ENCODE assay signal across 2 cellular contexts in genomic region chr1:150549496-150550221, GRCh38.
TF ChIP-seq lines count a peak whose summit lies in the region.

No MANE protein-coding gene starts in this region.

TF ChIP-seq in IMR-90, 13 proteins besides CTCF, POLR2A, EP300 and RAD21:
- no peak for TF ChIP-seq MAFK (IDR thresholded peaks at IDR 0.05; ENCODE audit: low read depth, low read length)
- no peak for TF ChIP-seq SMC3 (IDR thresholded peaks at IDR 0.05; ENCODE audit: low read depth, low read length)
- no peak for TF ChIP-seq BHLHE40 (IDR thresholded peaks at IDR 0.05; ENCODE audit: low read depth, low read length)
- TF ChIP-seq MXI1 (IDR thresholded peaks at IDR 0.05; ENCODE audit: borderline replicate concordance, low read depth, low read length): no peak
- TF ChIP-seq CHD1 (IDR thresholded peaks at IDR 0.05; ENCODE audit: low read depth, low read length): no peak
- TF ChIP-seq RFX5 (IDR thresholded peaks at IDR 0.05; ENCODE audit: low read depth, low read length): no peak
- no peak for TF ChIP-seq USF2 (IDR thresholded peaks at IDR 0.05; ENCODE audit: low read depth, low read length)
TF ChIP-seq in IMR-90: peak in this region for 0.

TF ChIP-seq in GM12891, 5 proteins besides CTCF, POLR2A, EP300 and RAD21:
- TF ChIP-seq POLR2AphosphoS5 (IDR thresholded peaks at IDR 0.05; ENCODE audit: low read depth, low read length): no peak
- no peak for TF ChIP-seq SPI1 (IDR thresholded peaks at IDR 0.05; ENCODE audit: low read depth, low read length)
- TF ChIP-seq POU2F2 (IDR thresholded peaks at IDR 0.05; ENCODE audit: low read depth, low read length): no peak
- TF ChIP-seq PAX5 (IDR thresholded peaks at IDR 0.05; ENCODE audit: insufficient read depth, low read length, severe bottlenecking): no peak
- no peak for TF ChIP-seq TAF1 (IDR thresholded peaks at IDR 0.05; ENCODE audit: low read depth, low read length)
